16 cellular contexts compared by ENCODE assay signal in the genomic region with DNA sequence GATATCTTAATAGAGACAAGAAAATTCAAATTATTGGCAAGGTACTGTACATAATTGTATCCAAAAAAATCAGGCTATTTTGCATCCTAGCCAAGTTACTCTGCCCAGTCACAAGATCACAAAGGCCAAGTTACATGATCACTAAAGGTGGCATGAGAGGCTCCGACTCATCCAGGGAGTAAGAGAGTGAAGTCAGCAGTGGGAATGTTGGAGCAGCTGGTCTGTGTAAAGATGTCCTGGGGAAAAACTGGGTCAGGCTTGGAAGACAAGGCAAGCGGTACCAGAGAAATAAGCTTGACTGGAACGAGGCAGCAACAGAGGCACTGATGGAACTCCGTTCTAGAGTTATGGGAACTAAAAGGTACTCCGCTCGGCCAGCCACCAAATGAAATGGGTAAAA. TPM values are rescaled to one million over a fixed set of nuclear protein-coding genes. Genes with fewer than 3 reads are reported as not detected.
"Had no signal": no experiment of that assay in that cellular context is flagged by ENCODE, and none has a peak within 500 bp of the region (broad histone marks: within the 10 kb centered on the region; RNA-seq: fewer than 3 reads in every experiment).

No MANE protein-coding gene starts in this region.

- H3K36me3 ChIP-seq: brain microvascular endothelial cell, esophagus muscularis mucosa, heart left ventricle, left lung, right lobe of liver, suprapubic skin, upper lobe of left lung had no signal

- ATAC-seq: activated CD4-positive, CD25-positive, alpha-beta regulatory T cell treated with anti-CD3 and anti-CD28 coated beads, Interleukin-2, amount 50 U/mL, for 24 hours; heart left ventricle; left lung; psoas muscle; right lobe of liver; stimulated activated naive CD8-positive, alpha-beta T cell treated with anti-CD3 and anti-CD28 coated beads, Interleukin-15, Interleukin-2, amounts not matched to agents 100 U/mL and 50 U/mL, for 24 hours had no signal

- DNase-seq: activated CD4-positive, alpha-beta T cell treated with anti-CD3 and anti-CD28 coated beads, Interleukin-2, amount 50 U/mL, for 4 hours; activated T-cell treated with anti-CD3 and anti-CD28 coated beads, Interleukin-2, amount 50 U/mL, for 1 hour; brain microvascular endothelial cell; foreskin melanocyte; heart left ventricle; left lung; mesenchymal stem cell; nephron progenitor cell; psoas muscle; right lobe of liver; stimulated activated CD4-positive, alpha-beta T cell treated with anti-CD3 and anti-CD28 coated beads, Interleukin-2, amount 100 ng/mL, for 24 hours; stimulated activated naive CD8-positive, alpha-beta T cell treated with anti-CD3 and anti-CD28 coated beads, Interleukin-15, Interleukin-2, amounts not matched to agents 100 U/mL and 50 U/mL, for 24 hours; upper lobe of left lung had no signal

- H3K27ac ChIP-seq: brain microvascular endothelial cell, esophagus muscularis mucosa, heart left ventricle, left lung, psoas muscle, right lobe of liver, suprapubic skin, upper lobe of left lung had no signal

- H3K9me3 ChIP-seq: esophagus muscularis mucosa, heart left ventricle, left lung, psoas muscle, right lobe of liver, suprapubic skin, upper lobe of left lung had no signal

- H3K4me1 ChIP-seq: esophagus muscularis mucosa, heart left ventricle, left lung, psoas muscle, right lobe of liver, suprapubic skin, upper lobe of left lung had no signal

- H3K4me3 ChIP-seq: esophagus muscularis mucosa, heart left ventricle, left lung, psoas muscle, right lobe of liver, suprapubic skin, upper lobe of left lung had no signal

- H3K27me3 ChIP-seq: brain microvascular endothelial cell, esophagus muscularis mucosa, left lung, right lobe of liver, suprapubic skin, upper lobe of left lung had no signal

RNA-seq across cellular contexts. Expression of a gene that starts 50.2 kb away (rescaled TPM):
- polyA plus RNA-seq: heart left ventricle, psoas muscle had no signal

RNA-seq across cellular contexts. Expression of a gene that starts 53.6 kb away (rescaled TPM):
- polyA plus RNA-seq: heart left ventricle, psoas muscle had no signal
